In genomic region chr19:14112051-14112808, GRCh38 we compare ENCODE assay signal across 1 cellular context.
TF ChIP-seq lines count a peak whose summit lies in the region.

No MANE protein-coding gene starts in this region.

TF ChIP-seq in HCT116, 20 proteins besides CTCF, POLR2A, EP300 and RAD21:
- TF ChIP-seq CBX3 (IDR thresholded peaks at IDR 0.05; ENCODE audit: low read depth), result no peak
- no peak for TF ChIP-seq EZH2phosphoT487 (IDR thresholded peaks at IDR 0.05; ENCODE audit: borderline replicate concordance)
- no peak for TF ChIP-seq REST (IDR thresholded peaks at IDR 0.05; ENCODE audit: low read depth)
- no peak for TF ChIP-seq SP1 (IDR thresholded peaks at IDR 0.05; ENCODE audit: low read depth)
- no peak for TF ChIP-seq YY1 (IDR thresholded peaks at IDR 0.05; ENCODE audit: extremely low read depth, insufficient replicate concordance, low read depth, low read length)
- no peak for TF ChIP-seq CEBPB (IDR thresholded peaks at IDR 0.05; ENCODE audit: low read depth)
- TF ChIP-seq POLR2AphosphoS5 (IDR thresholded peaks at IDR 0.05; ENCODE audit: low read depth, low read length), result no peak
- TF ChIP-seq SRF (IDR thresholded peaks at IDR 0.05; ENCODE audit: low read depth), result no peak
- no peak for TF ChIP-seq ZNF274 (IDR thresholded peaks at IDR 0.05; ENCODE audit: low read depth, low read length)
